ENCODE assay signal across 12 cellular contexts in genomic region chr13:102907016-102907756, GRCh38.
A peak's percentile ranks its signal among the peaks of the same experiment; 100 is the strongest.
DNase-seq lines count a peak whose midpoint lies in the region; ATAC-seq, FAIRE-seq and TF ChIP-seq lines count a peak whose summit lies in the region.
"Had no signal": no experiment of that assay in that cellular context is flagged by ENCODE, and none has a peak within 500 bp of the region (broad histone marks: within the 10 kb centered on the region; RNA-seq: fewer than 3 reads in every experiment).

No MANE protein-coding gene starts in this region.

- H3K36me3 ChIP-seq in keratinocyte (ENCODE audit: control insufficient read depth in 2 of 2, extremely low read depth in 1 of 2, insufficient read depth in 2 of 2, low read length in 2 of 2) = no peaks in the 10 kb centered on the region
- H3K36me3 ChIP-seq: thyroid gland had no signal

- no peaks in the 10 kb centered on the region for H3K79me2 ChIP-seq in keratinocyte (ENCODE audit: control insufficient read depth, insufficient read depth, low read length)

- H2AFZ ChIP-seq in keratinocyte (ENCODE audit: control insufficient read depth, low read length) = peak overlapping the region; percentile 3

- no peaks in the 10 kb centered on the region for H3K9me1 ChIP-seq in keratinocyte (ENCODE audit: control insufficient read depth, extremely low read depth, insufficient read depth, low read length)

- no peaks in the 10 kb centered on the region for H3K9me3 Mint-ChIP-seq in T-cell

- no peaks in the 10 kb centered on the region for H3K4me1 Mint-ChIP-seq in T-cell

- ATAC-seq in GM18907 (IDR thresholded peaks at IDR 0.05; ENCODE audit: unreplicated experiment) (peak; percentile 67), HG02571 (IDR thresholded peaks at IDR 0.05; ENCODE audit: unreplicated experiment) (peak; percentile 55), HG03354 (IDR thresholded peaks at IDR 0.05; ENCODE audit: poor library complexity, severe bottlenecking, unreplicated experiment) (peak; percentile 66), T-cell (replicated peaks in 1 of 4) (no peak)

- no peaks in the 10 kb centered on the region for H3K9me3 ChIP-seq in keratinocyte (ENCODE audit: control insufficient read depth, low read depth, low read length)
- H3K9me3 ChIP-seq: thyroid gland had no signal

- H3K27me3 ChIP-seq in keratinocyte (ENCODE audit: control insufficient read depth, extremely low read depth, insufficient read depth, low read length) = no peaks in the 10 kb centered on the region
- H3K27me3 ChIP-seq: thyroid gland had no signal

- H3K4me3 ChIP-seq in keratinocyte (ENCODE audit: control insufficient read depth in 2 of 3, extremely low read depth in 1 of 3, insufficient read depth in 2 of 3, low read depth in 1 of 3, low read length in 3 of 3) = no peak overlapping the region
- H3K4me3 ChIP-seq: thyroid gland had no signal

- H3K4me3 Mint-ChIP-seq in T-cell = no peak overlapping the region
- H3K4me3 Mint-ChIP-seq: activated naive CD8-positive, alpha-beta T cell had no signal

- POLR2A ChIA-PET in T-cell (lab: Charles Lee) = no interaction called here

- CTCF ChIA-PET in T-cell (lab: Charles Lee) = interaction anchor here in 1 of 2 donors (0.5 kb wide), 1 partner anchor 37 kb away, joined by 3 read pairs; no protein-coding TSS in a partner anchor

- dilution Hi-C loops in keratinocyte (cut with MboI; ENCODE audit: extremely low pct_ligation_motif_present, low sequenced_read_pairs) = no loop called here

- peak overlapping the region; percentile 19 for H3K27ac ChIP-seq in keratinocyte (ENCODE audit: control insufficient read depth, insufficient read depth, low read length)
- H3K27ac ChIP-seq: thyroid gland had no signal

- H3K4me2 ChIP-seq in keratinocyte (ENCODE audit: control insufficient read depth, extremely low read depth, insufficient read depth, low read depth, low read length) = no peak overlapping the region

- H3K27ac Mint-ChIP-seq in T-cell = no peak overlapping the region
- H3K27ac Mint-ChIP-seq: activated naive CD8-positive, alpha-beta T cell had no signal

- TF ChIP-seq CTCF in keratinocyte (optimal IDR thresholded peaks at IDR 0.05 in 1 of 3, IDR thresholded peaks at IDR 0.05 in 1 of 3, conservative IDR thresholded peaks at IDR 0.05 in 1 of 3; ENCODE audit: extremely low read depth in 1 of 3, insufficient read depth in 2 of 3, low read length in 3 of 3) = no peak

- no peaks in the 10 kb centered on the region for H3K36me3 Mint-ChIP-seq in T-cell
- H3K36me3 Mint-ChIP-seq: activated naive CD8-positive, alpha-beta T cell had no signal

- no peak for FAIRE-seq in keratinocyte (lab: Jason Lieb, UNC)

- peaks cover 14 to 30% of the 10 kb centered on the region in 2 donors for H3K27me3 Mint-ChIP-seq in T-cell

- DNase-seq in keratinocyte (ENCODE audit: low read depth, low spot score) (no peak), T-cell (no peak), DMS114 treated with DMSO at 0.1 percent for 48 hours (lab: John Stamatoyannopoulos, UW; ENCODE audit: unreplicated experiment) (no peak), GDM1 (lab: John Stamatoyannopoulos, UW) (no peak)
- DNase-seq: cerebellar nuclear complex, NCI-H2081 treated with DMSO at 0.1 percent for 48 hours, SHP77 treated with DMSO at 0.1 percent for 48 hours, thyroid gland had no signal

- peaks cover 51% of the 10 kb centered on the region for H3K4me1 ChIP-seq in keratinocyte (ENCODE audit: control insufficient read depth, extremely low read depth, insufficient read depth, low read length)

- no peaks in the 10 kb centered on the region for H4K20me1 ChIP-seq in keratinocyte (ENCODE audit: control insufficient read depth, extremely low read depth, insufficient read depth, low read length)

- no peak overlapping the region for H3K9ac ChIP-seq in keratinocyte (ENCODE audit: control insufficient read depth, extremely low read depth, insufficient read depth, low read length)

Comparison
In these comparisons a context has a peak if more than half of its experiments do, and no peak if none do; other contexts are left out.
1. ATAC-seq: peak in GM18907 (single experiment), HG02571 (single experiment) and HG03354 (single experiment); none in T-cell (0 of 4).